19 cellular contexts compared by ENCODE assay signal in the genomic region with DNA sequence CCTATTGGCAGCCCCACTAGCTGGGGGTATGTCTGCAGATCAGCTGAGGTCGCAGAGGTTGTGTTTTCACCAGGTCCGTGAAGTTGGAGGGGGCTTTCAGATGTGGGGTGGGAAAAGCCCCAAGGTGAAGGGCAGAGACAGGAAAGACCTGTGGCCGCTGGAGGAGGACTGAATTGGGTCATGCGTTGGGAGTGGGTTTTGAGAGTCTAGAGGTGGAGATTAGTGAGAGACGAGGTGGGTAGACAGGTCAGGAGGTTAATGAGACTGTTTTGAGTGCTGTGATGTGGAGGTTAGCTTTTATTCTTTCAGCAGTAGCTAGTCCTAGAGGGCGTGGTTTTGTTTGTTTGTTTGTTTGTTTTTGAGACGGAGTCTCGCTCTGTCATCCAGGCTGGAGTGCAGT.
"Had no signal": no experiment of that assay in that cellular context is flagged by ENCODE, and none has a peak within 500 bp of the region (broad histone marks: within the 10 kb centered on the region; RNA-seq: fewer than 3 reads in every experiment).

No MANE protein-coding gene starts in this region.

- ATAC-seq: esophagus mucosa; heart right ventricle; mucosa of descending colon; naive thymus-derived CD8-positive, alpha-beta T cell had no signal

- H3K27ac ChIP-seq: colonic mucosa, heart right ventricle, neural progenitor cell, ovary, right atrium auricular region, sigmoid colon, skin epidermis, stomach, thoracic aorta had no signal

- H3K9ac ChIP-seq: neural progenitor cell had no signal

- H3K36me3 ChIP-seq: colonic mucosa, heart right ventricle, neural progenitor cell, ovary, right atrium auricular region, sigmoid colon, stomach, thoracic aorta had no signal

- H3K9me3 Mint-ChIP-seq: naive thymus-derived CD8-positive, alpha-beta T cell; neural progenitor cell; type B pancreatic cell had no signal

- H3K27me3 Mint-ChIP-seq: naive thymus-derived CD8-positive, alpha-beta T cell; type B pancreatic cell had no signal

- H3K4me1 ChIP-seq: colonic mucosa had no signal

- H3K27me3 ChIP-seq: colonic mucosa, heart right ventricle, neural progenitor cell, ovary, right atrium auricular region, sigmoid colon, stomach had no signal

- H3K27ac Mint-ChIP-seq: neural progenitor cell, type B pancreatic cell had no signal

- H3K4me3 ChIP-seq: colonic mucosa, heart right ventricle, mucosa of descending colon, neural progenitor cell, ovary, right atrium auricular region, sigmoid colon, skin epidermis, stomach, thoracic aorta had no signal

- H3K36me3 Mint-ChIP-seq: neural progenitor cell, type B pancreatic cell had no signal

- H3K4me2 ChIP-seq: neural progenitor cell had no signal

- DNase-seq: colonic mucosa; effector CD4-positive, alpha-beta T cell; heart right ventricle; hypothalamus; kidney glomerular epithelial cell; mucosa of descending colon; naive thymus-derived CD8-positive, alpha-beta T cell; nucleus accumbens; ovary; sigmoid colon; stimulated activated CD4-positive, alpha-beta T cell treated with anti-CD3 and anti-CD28 coated beads, Interleukin-12 subunit alpha, Interleukin-12 subunit beta, amount 100 ng/mL, for 4 hours; stomach; substantia nigra had no signal

- H3K4me3 Mint-ChIP-seq: naive thymus-derived CD8-positive, alpha-beta T cell; neural progenitor cell; type B pancreatic cell had no signal
